30 cellular contexts compared by ENCODE assay signal in genomic region chr11:63793163-63793562, GRCh38.
"Had no signal": no experiment of that assay in that cellular context is flagged by ENCODE, and none has a peak within 500 bp of the region (broad histone marks: within the 10 kb centered on the region; RNA-seq: fewer than 3 reads in every experiment).

No MANE protein-coding gene starts in this region.

- ATAC-seq: activated CD8-positive, alpha-beta T cell treated with anti-CD3 and anti-CD28 coated beads, Interleukin-2, amount 10 ng/mL, durations not matched to agents 7 days and 5 days; Panc1 had no signal

- H3K27me3 ChIP-seq: ascending aorta, cardiac muscle cell had no signal

- H3K4me1 ChIP-seq: ascending aorta had no signal

- H3K36me3 ChIP-seq: ascending aorta, cardiac muscle cell, WERI-Rb-1 had no signal

- H3K9ac ChIP-seq: KMS-11 had no signal

- H3K4me1 Mint-ChIP-seq: activated CD4-positive, alpha-beta T cell treated with anti-CD3 and anti-CD28 coated beads, Interleukin-2, amount 10 ng/mL, durations not matched to agents 24 days and 14 days; activated naive CD4-positive, alpha-beta T cell treated with anti-CD3 and anti-CD28 coated beads, Interleukin-2, amount 50 U/mL, for 24 hours; activated naive CD8-positive, alpha-beta T cell treated with anti-CD3 and anti-CD28 coated beads, Interleukin-2, amount 10 ng/mL, durations not matched to agents 7 days and 5 days; central memory CD8-positive, alpha-beta T cell had no signal

- H3K27ac ChIP-seq: ascending aorta, cardiac muscle cell, KMS-11, WERI-Rb-1 had no signal

- H3K4me3 Mint-ChIP-seq: activated CD4-positive, alpha-beta T cell treated with anti-CD3 and anti-CD28 coated beads, Interleukin-2, amount 10 ng/mL, durations not matched to agents 24 days and 14 days; activated CD8-positive, alpha-beta T cell treated with anti-CD3 and anti-CD28 coated beads, Interleukin-2, amount 10 ng/mL, durations not matched to agents 7 days and 5 days; activated naive CD4-positive, alpha-beta T cell treated with anti-CD3 and anti-CD28 coated beads, Interleukin-2, amount 50 U/mL, for 24 hours; activated naive CD8-positive, alpha-beta T cell treated with anti-CD3 and anti-CD28 coated beads, Interleukin-2, amount 10 ng/mL, durations not matched to agents 7 days and 5 days; activated T-cell treated with anti-CD3 and anti-CD28 coated beads, Interleukin-2, amount 50 U/mL, for 24 hours; central memory CD8-positive, alpha-beta T cell; T-helper 1 cell treated with Interleukin-12 subunit alpha and Interleukin-12 subunit beta and Interleukin-4 antibody, amounts not matched to agents 30 μg/mL and 1 μg/mL, for 36 hours; T-helper 2 cell treated with Interferon-gamma antibody and Interleukin-4, amounts not matched to agents 5 μg/mL and 100 μg/mL, for 36 hours had no signal

- DNase-seq: activated CD4-positive, alpha-beta T cell treated with anti-CD3 and anti-CD28 coated beads for 1 hour; activated CD4-positive, alpha-beta T cell treated with anti-CD3 and anti-CD28 coated beads, Interleukin-2, amount 10 ng/mL, durations not matched to agents 24 days and 14 days; activated CD4-positive, alpha-beta T cell treated with anti-CD3 and anti-CD28 coated beads, Interleukin-2, amount 50 U/mL, for 4 hours; activated CD4-positive, CD25-positive, alpha-beta regulatory T cell; activated CD8-positive, alpha-beta T cell treated with anti-CD3 and anti-CD28 coated beads, Interleukin-2, amount 10 ng/mL, durations not matched to agents 7 days and 5 days; activated gamma-delta T cell; activated naive CD4-positive, alpha-beta T cell treated with Interleukin-2 at 50 U/mL for 16 hours; activated naive CD8-positive, alpha-beta T cell treated with anti-CD3 and anti-CD28 coated beads, Interleukin-2, amount 10 ng/mL, durations not matched to agents 7 days and 5 days; activated T-cell treated with anti-CD3 and anti-CD28 coated beads, Interleukin-2, amount 50 U/mL, for 24 hours; amygdala; MM.1S; NCI-H1105; NCI-H1417 treated with DMSO at 0.1 percent for 48 hours; NCI-H1694; NCI-H1930; NCI-H2081 treated with DMSO at 0.1 percent for 48 hours; NCI-H345; NCI-H524 treated with DMSO at 0.1 percent for 48 hours; RPMI8226; SHP77 treated with DMSO at 0.1 percent for 48 hours; WERI-Rb-1 had no signal

- H3K27ac Mint-ChIP-seq: activated CD4-positive, alpha-beta T cell treated with anti-CD3 and anti-CD28 coated beads, Interleukin-2, amount 10 ng/mL, durations not matched to agents 24 days and 14 days; activated CD8-positive, alpha-beta T cell treated with anti-CD3 and anti-CD28 coated beads, Interleukin-2, amount 10 ng/mL, durations not matched to agents 7 days and 5 days; activated naive CD4-positive, alpha-beta T cell treated with anti-CD3 and anti-CD28 coated beads, Interleukin-2, amount 50 U/mL, for 24 hours; activated naive CD8-positive, alpha-beta T cell treated with anti-CD3 and anti-CD28 coated beads, Interleukin-2, amount 10 ng/mL, durations not matched to agents 7 days and 5 days; activated T-cell treated with anti-CD3 and anti-CD28 coated beads, Interleukin-2, amount 50 U/mL, for 24 hours; activated T-helper 2 cell treated with anti-CD3 and anti-CD28 coated beads, Interferon-gamma antibody, Interleukin-2, Interleukin-4, amounts not matched to agents 10 μg/mL and 5 μg/mL and 100 μg/mL, durations not matched to agents 14 hours and 24 hours and 36 hours; T-helper 1 cell treated with Interleukin-12 subunit alpha and Interleukin-12 subunit beta and Interleukin-4 antibody, amounts not matched to agents 30 μg/mL and 1 μg/mL, for 36 hours; T-helper 2 cell treated with Interferon-gamma antibody and Interleukin-4, amounts not matched to agents 5 μg/mL and 100 μg/mL, for 36 hours had no signal

- H3K4me3 ChIP-seq: ascending aorta, cardiac muscle cell had no signal

- H3K4me2 ChIP-seq: KMS-11 had no signal
